24 cellular contexts compared by ENCODE assay signal in the genomic region with DNA sequence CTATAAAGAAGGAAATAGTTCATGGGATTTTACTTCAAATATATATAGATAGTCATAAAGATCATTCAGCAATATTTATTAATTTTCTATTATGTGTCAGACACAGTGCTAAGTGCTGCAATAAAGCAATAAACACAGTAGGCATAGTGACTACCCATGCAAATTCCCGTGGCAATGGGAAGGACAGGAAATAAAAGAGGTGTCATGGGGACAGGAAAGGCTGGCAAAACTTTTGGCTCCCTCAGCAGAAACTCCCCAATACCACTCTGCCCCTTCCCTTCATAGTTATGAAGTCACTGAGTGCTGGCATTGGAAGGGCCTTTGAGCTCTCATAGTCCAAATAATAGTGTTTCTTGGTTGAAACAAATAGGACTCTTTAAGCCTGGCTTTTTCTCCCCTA.
A peak's percentile ranks its signal among the peaks of the same experiment; 100 is the strongest.
DNase-seq lines count a peak whose midpoint lies in the region; ATAC-seq, FAIRE-seq and TF ChIP-seq lines count a peak whose summit lies in the region.
"Had no signal": no experiment of that assay in that cellular context is flagged by ENCODE, and none has a peak within 500 bp of the region (broad histone marks: within the 10 kb centered on the region; RNA-seq: fewer than 3 reads in every experiment).

No MANE protein-coding gene starts in this region.

- no TSS peak for BruUV-seq in Caco-2 (replicated peaks; lab: Mats Ljungman, UMichigan)

- H3K27ac Mint-ChIP-seq in Caco-2 (ENCODE audit: unreplicated experiment) (peak overlapping the region; percentile 79), CD14-positive monocyte (no peak overlapping the region)
- peak overlapping the region; percentile 80 for H3K27ac Mint-ChIP-seq in activated CD8-positive, alpha-beta T cell treated with anti-CD3 and anti-CD28 coated beads for 36 hours
- H3K27ac Mint-ChIP-seq: stimulated activated naive B cell treated with anti-CD40 and anti-IgM and Interleukin-4, amounts not matched to agents 10 μg/mL and 1 μg/mL and 100 μg/mL, for 72 hours had no signal

- H3K4me3 Mint-ChIP-seq in Caco-2 (ENCODE audit: unreplicated experiment): no peak overlapping the region
- no peak overlapping the region for H3K4me3 Mint-ChIP-seq in activated CD8-positive, alpha-beta T cell treated with anti-CD3 and anti-CD28 coated beads for 36 hours
- H3K4me3 Mint-ChIP-seq in CD14-positive monocyte: no peak overlapping the region
- H3K4me3 Mint-ChIP-seq: stimulated activated naive B cell treated with anti-CD40 and anti-IgM and Interleukin-4, amounts not matched to agents 10 μg/mL and 1 μg/mL and 100 μg/mL, for 72 hours had no signal

- H3K36me3 Mint-ChIP-seq in Caco-2 (ENCODE audit: insufficient read depth, unreplicated experiment) (no peaks in the 10 kb centered on the region), CD14-positive monocyte (no peaks in the 10 kb centered on the region)
- no peaks in the 10 kb centered on the region for H3K36me3 Mint-ChIP-seq in activated CD8-positive, alpha-beta T cell treated with anti-CD3 and anti-CD28 coated beads for 36 hours (ENCODE audit: low read depth)
- H3K36me3 Mint-ChIP-seq: stimulated activated naive B cell treated with anti-CD40 and anti-IgM and Interleukin-4, amounts not matched to agents 10 μg/mL and 1 μg/mL and 100 μg/mL, for 72 hours had no signal

- ATAC-seq in activated CD8-positive, alpha-beta T cell treated with anti-CD3 and anti-CD28 coated beads for 36 hours: no peak
- no peak for ATAC-seq in GM18870 (IDR thresholded peaks at IDR 0.05; ENCODE audit: unreplicated experiment)
- ATAC-seq: HCT116; stimulated activated naive B cell treated with anti-CD40 and anti-IgM and Interleukin-4, amounts not matched to agents 10 μg/mL and 1 μg/mL and 100 μg/mL, for 72 hours had no signal

- H3K9me3 ChIP-seq in Caco-2 (peaks cover 2% of the 10 kb centered on the region; the same call in 1 of the 2 replicates), small intestine (ENCODE audit: control insufficient read depth, low read depth) (no peaks in the 10 kb centered on the region)
- H3K9me3 ChIP-seq: left lung, sigmoid colon, thyroid gland had no signal

- intact Hi-C loops in Caco-2 (cut with micrococcal nuclease; ENCODE audit: unreplicated experiment): loop anchor here (5.0 kb wide), 1 partner anchor 44 kb away; no protein-coding TSS in a partner anchor
- intact Hi-C loops in activated CD8-positive, alpha-beta T cell treated with anti-CD3 and anti-CD28 coated beads for 36 hours (cut with micrococcal nuclease): no loop called here
- intact Hi-C loops in CD14-positive monocyte (cut with micrococcal nuclease): no loop called here

- H3K36me3 ChIP-seq in Caco-2 (ENCODE audit: control insufficient read depth, insufficient read depth, low read length): no peaks in the 10 kb centered on the region; the same call in 1 of the 2 replicates
- H3K36me3 ChIP-seq in small intestine (ENCODE audit: control insufficient read depth in 2 of 2, insufficient read depth in 2 of 2, low read length in 2 of 2): no peaks in the 10 kb centered on the region
- H3K36me3 ChIP-seq: left lung, sigmoid colon, thyroid gland had no signal

- H3K4me1 Mint-ChIP-seq in Caco-2 (ENCODE audit: low read depth, unreplicated experiment) (peaks cover 45% of the 10 kb centered on the region), CD14-positive monocyte (no peaks in the 10 kb centered on the region)
- peaks cover 13% of the 10 kb centered on the region for H3K4me1 Mint-ChIP-seq in activated CD8-positive, alpha-beta T cell treated with anti-CD3 and anti-CD28 coated beads for 36 hours (ENCODE audit: low read depth)
- H3K4me1 Mint-ChIP-seq: stimulated activated naive B cell treated with anti-CD40 and anti-IgM and Interleukin-4, amounts not matched to agents 10 μg/mL and 1 μg/mL and 100 μg/mL, for 72 hours had no signal

- H3K9me3 Mint-ChIP-seq in Caco-2 (ENCODE audit: unreplicated experiment): no peaks in the 10 kb centered on the region
- no peaks in the 10 kb centered on the region for H3K9me3 Mint-ChIP-seq in activated CD8-positive, alpha-beta T cell treated with anti-CD3 and anti-CD28 coated beads for 36 hours
- H3K9me3 Mint-ChIP-seq in CD14-positive monocyte: peaks cover 6 to 9% (median 6%) of the 10 kb centered on the region in 7 donors

- H3K27ac ChIP-seq in small intestine (ENCODE audit: low read depth in 1 of 2, low read length in 1 of 2): peak overlapping the region; percentile 87 to 88
- H3K27ac ChIP-seq: sigmoid colon, thyroid gland had no signal

- H3K4me1 ChIP-seq in Caco-2 (peaks cover 53% of the 10 kb centered on the region), small intestine (ENCODE audit: control insufficient read depth in 2 of 2, insufficient read depth in 1 of 2, low read depth in 1 of 2, low read length in 1 of 2) (peaks cover 4 to 8% of the 10 kb centered on the region in 2 donors)

- CTCF ChIA-PET in Caco-2 (lab: Charles Lee): interaction anchor here (1.2 kb wide), 1 partner anchor 230 kb away, joined by 4 read pairs; no protein-coding TSS in a partner anchor
- CTCF ChIA-PET in activated CD8-positive, alpha-beta T cell treated with anti-CD3 and anti-CD28 coated beads for 36 hours (lab: Charles Lee): interaction anchor here (0.9 kb wide), 1 partner anchor 26 kb away, joined by 3 read pairs; no protein-coding TSS in a partner anchor

- 12 to 49% (median 28%) methylated on average over 1 of the region's 1 CpG for WGBS in small intestine, 3 donors

- POLR2A ChIA-PET in Caco-2 (lab: Charles Lee): no interaction called here
- POLR2A ChIA-PET in activated CD8-positive, alpha-beta T cell treated with anti-CD3 and anti-CD28 coated beads for 36 hours (lab: Charles Lee): interaction anchor here (1.4 kb wide), 1 partner anchor 33 kb away, joined by 3 read pairs; no protein-coding TSS in a partner anchor

- FAIRE-seq in small intestine (lab: Jason Lieb, UNC): no peak
- FAIRE-seq: HTR-8/SVneo had no signal

- H3K4me3 ChIP-seq in Caco-2 (ENCODE audit: low read depth, low read length) (no peak overlapping the region), small intestine (ENCODE audit: low read depth in 1 of 2, low read length in 2 of 2) (no peak overlapping the region)
- H3K4me3 ChIP-seq: left lung, sigmoid colon, thyroid gland had no signal

- no peaks in the 10 kb centered on the region for H3K27me3 Mint-ChIP-seq in Caco-2 (ENCODE audit: insufficient read depth, unreplicated experiment)
- H3K27me3 Mint-ChIP-seq in activated CD8-positive, alpha-beta T cell treated with anti-CD3 and anti-CD28 coated beads for 36 hours: no peaks in the 10 kb centered on the region
- H3K27me3 Mint-ChIP-seq in CD14-positive monocyte (ENCODE audit: low read depth in 3 of 3): peaks cover 0 to 3% (median 0%) of the 10 kb centered on the region in 3 donors

- no peaks in the 10 kb centered on the region for H3K27me3 ChIP-seq in Caco-2 (replicated peaks; ENCODE audit: control insufficient read depth, insufficient read depth, low read length)
- no peaks in the 10 kb centered on the region for H3K27me3 ChIP-seq in small intestine (ENCODE audit: control insufficient read depth in 2 of 2, insufficient read depth in 2 of 2, low read length in 2 of 2)
- H3K27me3 ChIP-seq: left lung, sigmoid colon, thyroid gland had no signal

- no peak for TF ChIP-seq CTCF in Caco-2 (IDR thresholded peaks at IDR 0.05; ENCODE audit: insufficient read depth in 1 of 2, low read depth in 1 of 2, low read length in 1 of 2, severe bottlenecking in 1 of 2, unreplicated experiment in 1 of 2)
- TF ChIP-seq CTCF in activated CD8-positive, alpha-beta T cell treated with anti-CD3 and anti-CD28 coated beads for 36 hours (IDR thresholded peaks at IDR 0.05): no peak
- TF ChIP-seq CTCF in CD14-positive monocyte (IDR thresholded peaks at IDR 0.05): no peak

- DNase-seq in Caco-2 (no peak), kidney tubule cell (ENCODE audit: low spot score) (peak; percentile 19), small intestine (peak; percentile 91), DMS79 treated with DMSO at 0.1 percent for 48 hours (lab: John Stamatoyannopoulos, UW) (no peak), CD14-positive monocyte (ENCODE audit: low spot score) (no peak)
- DNase-seq in activated CD8-positive, alpha-beta T cell treated with anti-CD3 and anti-CD28 coated beads for 36 hours: no peak
- DNase-seq: activated CD4-positive, alpha-beta T cell treated with anti-CD3 and anti-CD28 coated beads, Interleukin-2, amount 50 U/mL, for 4 hours; activated naive CD4-positive, alpha-beta T cell; AML-193; anterior cingulate cortex; cerebellar nuclear complex; effector memory CD4-positive, alpha-beta T cell; EL; Karpas-422; left lung; NCI-H1092; NCI-H510A; sigmoid colon; stimulated activated CD4-positive, alpha-beta T cell treated with anti-CD3 and anti-CD28 coated beads, Interleukin-1b, Interleukin-23, amount 100 ng/mL, for 48 hours; stimulated activated naive B cell treated with anti-CD40 and anti-IgM and Interleukin-4, amounts not matched to agents 10 μg/mL and 1 μg/mL and 100 μg/mL, for 72 hours; thyroid gland had no signal

Comparison
In these comparisons a context has a peak if more than half of its experiments do, and no peak if none do; other contexts are left out.
1. DNase-seq: peak in kidney tubule cell (single experiment) and small intestine (single experiment); none in Caco-2 (0 of 2), activated CD8-positive, alpha-beta T cell treated with anti-CD3 and anti-CD28 coated beads for 36 hours (single experiment), DMS79 treated with DMSO at 0.1 percent for 48 hours (single experiment) and CD14-positive monocyte (single experiment).
2. H3K27ac Mint-ChIP-seq: peak in Caco-2 (single experiment) and activated CD8-positive, alpha-beta T cell treated with anti-CD3 and anti-CD28 coated beads for 36 hours (single experiment); none in CD14-positive monocyte (0 of 7).